1 cellular context compared by ENCODE assay signal in genomic region chr19:17725422-17726078, GRCh38.
TF ChIP-seq lines count a peak whose summit lies in the region.

No MANE protein-coding gene starts in this region.

TF ChIP-seq in IMR-90, 13 proteins besides CTCF, POLR2A, EP300 and RAD21:
- no peak for TF ChIP-seq BHLHE40 (IDR thresholded peaks at IDR 0.05; ENCODE audit: low read depth, low read length)
- no peak for TF ChIP-seq SMC3 (IDR thresholded peaks at IDR 0.05; ENCODE audit: low read depth, low read length)
- no peak for TF ChIP-seq MXI1 (IDR thresholded peaks at IDR 0.05; ENCODE audit: borderline replicate concordance, low read depth, low read length)
- TF ChIP-seq USF2 (IDR thresholded peaks at IDR 0.05; ENCODE audit: low read depth, low read length) = no peak
- TF ChIP-seq MAFK (IDR thresholded peaks at IDR 0.05; ENCODE audit: low read depth, low read length) = no peak
- no peak for TF ChIP-seq NFE2L2 (IDR thresholded peaks at IDR 0.05; ENCODE audit: low read depth, low read length)
- no peak for TF ChIP-seq RFX5 (IDR thresholded peaks at IDR 0.05; ENCODE audit: low read depth, low read length)
- TF ChIP-seq MAZ (IDR thresholded peaks at IDR 0.05; ENCODE audit: borderline replicate concordance, low read depth, low read length) = no peak
- no peak for TF ChIP-seq FOS (IDR thresholded peaks at IDR 0.05; ENCODE audit: low read depth, low read length)
TF ChIP-seq in IMR-90: peak in this region for 0.
